Comparison of ENCODE assay signal across 18 cellular contexts in genomic region chr15:90679959-90680358, GRCh38. TPM values are rescaled to one million over a fixed set of nuclear protein-coding genes. Genes with fewer than 3 reads are reported as not detected.
DNase-seq lines count a peak whose midpoint lies in the region; ATAC-seq and TF ChIP-seq lines count a peak whose summit lies in the region.
"Had no signal": no experiment of that assay in that cellular context is flagged by ENCODE, and none has a peak within 500 bp of the region (broad histone marks: within the 10 kb centered on the region; RNA-seq: fewer than 3 reads in every experiment).

No MANE protein-coding gene starts in this region.

- H3K27me3 ChIP-seq in AG04450 (ENCODE audit: control insufficient read depth, insufficient read depth, low read length) (no peaks in the 10 kb centered on the region), esophagus (ENCODE audit: control insufficient read depth in 1 of 2, insufficient read depth in 2 of 2, low read length in 2 of 2) (no peaks in the 10 kb centered on the region)
- H3K27me3 ChIP-seq: hepatocyte, spleen had no signal

- CTCF ChIA-PET in AG04450 (lab: Charles Lee) (no interaction called here), RWPE1 (lab: Yijun Ruan, JAX) (no interaction called here)

- DNase-seq in AG04450 (ENCODE audit: low read depth, low spot score) = no peak
- DNase-seq in RWPE1 (ENCODE audit: low spot score) = no peak
- DNase-seq in sciatic nerve (ENCODE audit: low spot score) = no peak
- no peak for DNase-seq in NCI-H2081 (lab: John Stamatoyannopoulos, UW)
- no peak for DNase-seq in SW 1271 (lab: John Stamatoyannopoulos, UW)
- DNase-seq in middle frontal gyrus (ENCODE audit: extremely low spot score, low spot score) = no peak
- no peak for DNase-seq in activated T-cell treated with anti-CD3 and anti-CD28 coated beads, Interleukin-2, amount 50 U/mL, for 1 hour
- DNase-seq: activated CD4-positive, CD25-positive, alpha-beta regulatory T cell treated with anti-CD3 and anti-CD28 coated beads, Interleukin-2, amount 50 U/mL, for 72 hours; CD4-positive, CD25-positive, alpha-beta regulatory T cell; effector memory CD8-positive, alpha-beta T cell; GF-D8; NCI-H1436 treated with DMSO at 0.1 percent for 48 hours; NCI-H774; nephron progenitor cell; spleen had no signal

- no peaks in the 10 kb centered on the region for H3K36me3 ChIP-seq in esophagus (ENCODE audit: control insufficient read depth in 2 of 2, insufficient read depth in 2 of 2, low read length in 1 of 2)
- H3K36me3 ChIP-seq: spleen had no signal

- peak overlapping the region; percentile 57 for H3K27ac ChIP-seq in AG04450 (ENCODE audit: low read depth, low read length)
- peak overlapping the region; percentile 54 for H3K27ac ChIP-seq in RWPE1
- H3K27ac ChIP-seq in esophagus (ENCODE audit: low read depth in 2 of 2, low read length in 1 of 2) = peak overlapping the region; percentile 17 to 53
- H3K27ac ChIP-seq: hepatocyte, spleen had no signal

- TF ChIP-seq CTCF in AG04450 (IDR thresholded peaks at IDR 0.05; ENCODE audit: low read depth, low read length) (no peak), RWPE1 (conservative IDR thresholded peaks at IDR 0.05; ENCODE audit: low read depth) (no peak)

- intact Hi-C loops in sciatic nerve (cut with DNase I) = no loop called here

- POLR2A ChIA-PET in AG04450 (lab: Yijun Ruan, JAX) (no interaction called here), RWPE1 (lab: Yijun Ruan, JAX; ENCODE audit: low non-redundant PET) (no interaction called here)

- H3K4me3 ChIP-seq in AG04450 (ENCODE audit: low read depth, low read length) (no peak overlapping the region), esophagus (ENCODE audit: low read depth in 1 of 2, low read length in 2 of 2) (no peak overlapping the region)
- H3K4me3 ChIP-seq: GM12878, hepatocyte, spleen had no signal

- peaks cover 0 to 3% of the 10 kb centered on the region in 2 donors for H3K4me1 ChIP-seq in esophagus (ENCODE audit: control insufficient read depth in 2 of 2, insufficient read depth in 2 of 2, low read length in 1 of 2)

- ATAC-seq in sciatic nerve = peak; percentile 63
- ATAC-seq: effector memory CD8-positive, alpha-beta T cell; GM12878 had no signal

- no peaks in the 10 kb centered on the region for H3K9me3 ChIP-seq in AG04450 (ENCODE audit: control insufficient read depth, insufficient read depth, low read length)
- no peaks in the 10 kb centered on the region for H3K9me3 ChIP-seq in esophagus (ENCODE audit: control insufficient read depth in 2 of 2, insufficient read depth in 1 of 2, low read depth in 1 of 2, low read length in 1 of 2)
- H3K9me3 ChIP-seq: spleen had no signal

- 74 to 87% methylated on average over 3 of the region's 3 CpGs for WGBS in esophagus, 2 donors

RNA-seq across cellular contexts. Expression of gene BLM, which starts 37.2 kb away (rescaled TPM):
- polyA plus RNA-seq in AG04450 (2011; rRNA removed) (1.7 and 2.1 TPM in 2 replicates), esophagus (1 to 10 TPM; 2.3 to 3.6 TPM)
- polyA minus RNA-seq in AG04450 (2011; rRNA and poly(A)+ RNA removed) = 1.7 and 2.3 TPM in 2 replicates
- total RNA-seq in sciatic nerve = 0.85 TPM
